Comparison of ENCODE assay signal across 1 cellular context in the genomic region with DNA sequence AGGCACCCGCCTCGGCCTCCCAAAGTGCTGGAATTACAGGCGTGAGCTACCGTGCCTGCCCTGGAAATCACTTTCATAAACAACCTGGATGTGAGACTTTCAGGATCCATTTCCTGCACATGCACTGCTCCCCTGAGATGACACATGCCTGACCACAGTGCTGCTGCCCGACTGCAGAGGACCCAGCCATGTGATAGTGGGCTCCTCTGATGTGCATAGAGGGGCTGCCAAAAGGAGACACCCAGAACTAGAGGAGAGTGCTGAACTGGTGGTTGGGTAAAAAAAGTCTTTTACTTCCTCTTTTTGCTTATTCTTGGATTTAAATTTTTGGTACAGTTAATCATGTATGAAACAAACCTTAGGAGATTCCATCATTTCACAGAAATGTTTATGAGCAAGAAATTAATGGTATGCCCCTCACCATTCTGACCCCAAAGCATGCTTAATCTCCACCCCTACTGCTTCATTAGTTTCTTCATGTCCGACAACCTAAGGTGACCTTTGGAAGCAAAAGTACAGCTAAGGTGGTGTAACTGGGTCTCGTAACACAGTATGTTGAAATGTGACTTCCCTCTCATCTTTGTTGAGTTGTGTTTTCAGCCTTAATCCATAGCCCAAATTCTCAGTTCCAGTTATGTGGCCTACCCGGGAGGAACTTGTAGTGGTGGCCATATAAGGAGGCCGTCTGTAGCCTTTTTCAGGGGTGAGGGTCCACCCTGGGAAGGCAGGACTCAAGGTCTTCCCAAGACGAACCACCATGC.
TF ChIP-seq lines count a peak whose summit lies in the region.

No MANE protein-coding gene starts in this region.

TF ChIP-seq in GM12878, 131 proteins besides CTCF, POLR2A, EP300 and RAD21 (continued from another document):
- TF ChIP-seq, protein P1, sequence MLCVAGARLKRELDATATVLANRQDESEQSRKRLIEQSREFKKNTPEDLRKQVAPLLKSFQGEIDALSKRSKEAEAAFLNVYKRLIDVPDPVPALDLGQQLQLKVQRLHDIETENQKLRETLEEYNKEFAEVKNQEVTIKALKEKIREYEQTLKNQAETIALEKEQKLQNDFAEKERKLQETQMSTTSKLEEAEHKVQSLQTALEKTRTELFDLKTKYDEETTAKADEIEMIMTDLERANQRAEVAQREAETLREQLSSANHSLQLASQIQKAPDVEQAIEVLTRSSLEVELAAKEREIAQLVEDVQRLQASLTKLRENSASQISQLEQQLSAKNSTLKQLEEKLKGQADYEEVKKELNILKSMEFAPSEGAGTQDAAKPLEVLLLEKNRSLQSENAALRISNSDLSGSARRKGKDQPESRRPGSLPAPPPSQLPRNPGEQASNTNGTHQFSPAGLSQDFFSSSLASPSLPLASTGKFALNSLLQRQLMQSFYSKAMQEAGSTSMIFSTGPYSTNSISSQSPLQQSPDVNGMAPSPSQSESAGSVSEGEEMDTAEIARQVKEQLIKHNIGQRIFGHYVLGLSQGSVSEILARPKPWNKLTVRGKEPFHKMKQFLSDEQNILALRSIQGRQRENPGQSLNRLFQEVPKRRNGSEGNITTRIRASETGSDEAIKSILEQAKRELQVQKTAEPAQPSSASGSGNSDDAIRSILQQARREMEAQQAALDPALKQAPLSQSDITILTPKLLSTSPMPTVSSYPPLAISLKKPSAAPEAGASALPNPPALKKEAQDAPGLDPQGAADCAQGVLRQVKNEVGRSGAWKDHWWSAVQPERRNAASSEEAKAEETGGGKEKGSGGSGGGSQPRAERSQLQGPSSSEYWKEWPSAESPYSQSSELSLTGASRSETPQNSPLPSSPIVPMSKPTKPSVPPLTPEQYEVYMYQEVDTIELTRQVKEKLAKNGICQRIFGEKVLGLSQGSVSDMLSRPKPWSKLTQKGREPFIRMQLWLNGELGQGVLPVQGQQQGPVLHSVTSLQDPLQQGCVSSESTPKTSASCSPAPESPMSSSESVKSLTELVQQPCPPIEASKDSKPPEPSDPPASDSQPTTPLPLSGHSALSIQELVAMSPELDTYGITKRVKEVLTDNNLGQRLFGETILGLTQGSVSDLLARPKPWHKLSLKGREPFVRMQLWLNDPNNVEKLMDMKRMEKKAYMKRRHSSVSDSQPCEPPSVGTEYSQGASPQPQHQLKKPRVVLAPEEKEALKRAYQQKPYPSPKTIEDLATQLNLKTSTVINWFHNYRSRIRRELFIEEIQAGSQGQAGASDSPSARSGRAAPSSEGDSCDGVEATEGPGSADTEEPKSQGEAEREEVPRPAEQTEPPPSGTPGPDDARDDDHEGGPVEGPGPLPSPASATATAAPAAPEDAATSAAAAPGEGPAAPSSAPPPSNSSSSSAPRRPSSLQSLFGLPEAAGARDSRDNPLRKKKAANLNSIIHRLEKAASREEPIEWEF (IDR thresholded peaks at IDR 0.05; ENCODE audit: insufficient replicate concordance, low read depth, low read length) = no peak
- no peak for TF ChIP-seq EGR1 (IDR thresholded peaks at IDR 0.05; ENCODE audit: borderline replicate concordance in 1 of 2, low read depth in 2 of 2, low read length in 2 of 2)
- no peak for TF ChIP-seq ZNF622 (IDR thresholded peaks at IDR 0.05)
- no peak for TF ChIP-seq RAD51 (IDR thresholded peaks at IDR 0.05)
- no peak for TF ChIP-seq KLF5 (IDR thresholded peaks at IDR 0.05; ENCODE audit: partially characterized antibody)
- no peak for TF ChIP-seq MYB (IDR thresholded peaks at IDR 0.05; ENCODE audit: borderline replicate concordance, low read depth, low read length)
- TF ChIP-seq STAT1 (conservative IDR thresholded peaks at IDR 0.05) = no peak
- TF ChIP-seq BHLHE40 (IDR thresholded peaks at IDR 0.05; ENCODE audit: borderline replicate concordance in 1 of 2, low read depth in 2 of 2, low read length in 1 of 2) = peak in 1 of 2 experiments; percentile 45; a peak in 1 of 4 replicates
- TF ChIP-seq, protein P2, sequence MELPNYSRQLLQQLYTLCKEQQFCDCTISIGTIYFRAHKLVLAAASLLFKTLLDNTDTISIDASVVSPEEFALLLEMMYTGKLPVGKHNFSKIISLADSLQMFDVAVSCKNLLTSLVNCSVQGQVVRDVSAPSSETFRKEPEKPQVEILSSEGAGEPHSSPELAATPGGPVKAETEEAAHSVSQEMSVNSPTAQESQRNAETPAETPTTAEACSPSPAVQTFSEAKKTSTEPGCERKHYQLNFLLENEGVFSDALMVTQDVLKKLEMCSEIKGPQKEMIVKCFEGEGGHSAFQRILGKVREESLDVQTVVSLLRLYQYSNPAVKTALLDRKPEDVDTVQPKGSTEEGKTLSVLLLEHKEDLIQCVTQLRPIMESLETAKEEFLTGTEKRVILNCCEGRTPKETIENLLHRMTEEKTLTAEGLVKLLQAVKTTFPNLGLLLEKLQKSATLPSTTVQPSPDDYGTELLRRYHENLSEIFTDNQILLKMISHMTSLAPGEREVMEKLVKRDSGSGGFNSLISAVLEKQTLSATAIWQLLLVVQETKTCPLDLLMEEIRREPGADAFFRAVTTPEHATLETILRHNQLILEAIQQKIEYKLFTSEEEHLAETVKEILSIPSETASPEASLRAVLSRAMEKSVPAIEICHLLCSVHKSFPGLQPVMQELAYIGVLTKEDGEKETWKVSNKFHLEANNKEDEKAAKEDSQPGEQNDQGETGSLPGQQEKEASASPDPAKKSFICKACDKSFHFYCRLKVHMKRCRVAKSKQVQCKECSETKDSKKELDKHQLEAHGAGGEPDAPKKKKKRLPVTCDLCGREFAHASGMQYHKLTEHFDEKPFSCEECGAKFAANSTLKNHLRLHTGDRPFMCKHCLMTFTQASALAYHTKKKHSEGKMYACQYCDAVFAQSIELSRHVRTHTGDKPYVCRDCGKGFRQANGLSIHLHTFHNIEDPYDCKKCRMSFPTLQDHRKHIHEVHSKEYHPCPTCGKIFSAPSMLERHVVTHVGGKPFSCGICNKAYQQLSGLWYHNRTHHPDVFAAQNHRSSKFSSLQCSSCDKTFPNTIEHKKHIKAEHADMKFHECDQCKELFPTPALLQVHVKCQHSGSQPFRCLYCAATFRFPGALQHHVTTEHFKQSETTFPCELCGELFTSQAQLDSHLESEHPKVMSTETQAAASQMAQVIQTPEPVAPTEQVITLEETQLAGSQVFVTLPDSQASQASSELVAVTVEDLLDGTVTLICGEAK (IDR thresholded peaks at IDR 0.05; ENCODE audit: borderline replicate concordance) = no peak
- TF ChIP-seq NFYA (IDR thresholded peaks at IDR 0.05; ENCODE audit: borderline replicate concordance, low read depth, low read length) = no peak
- peak in 1 of 2 experiments; percentile 22; a peak in 1 of 4 replicates for TF ChIP-seq IKZF2 (IDR thresholded peaks at IDR 0.05)
- TF ChIP-seq EED (IDR thresholded peaks at IDR 0.05; ENCODE audit: low read depth) = no peak
- no peak for TF ChIP-seq EZH2 (IDR thresholded peaks at IDR 0.05; ENCODE audit: borderline replicate concordance, control insufficient read depth, low read depth, low read length)
- TF ChIP-seq, protein P3, sequence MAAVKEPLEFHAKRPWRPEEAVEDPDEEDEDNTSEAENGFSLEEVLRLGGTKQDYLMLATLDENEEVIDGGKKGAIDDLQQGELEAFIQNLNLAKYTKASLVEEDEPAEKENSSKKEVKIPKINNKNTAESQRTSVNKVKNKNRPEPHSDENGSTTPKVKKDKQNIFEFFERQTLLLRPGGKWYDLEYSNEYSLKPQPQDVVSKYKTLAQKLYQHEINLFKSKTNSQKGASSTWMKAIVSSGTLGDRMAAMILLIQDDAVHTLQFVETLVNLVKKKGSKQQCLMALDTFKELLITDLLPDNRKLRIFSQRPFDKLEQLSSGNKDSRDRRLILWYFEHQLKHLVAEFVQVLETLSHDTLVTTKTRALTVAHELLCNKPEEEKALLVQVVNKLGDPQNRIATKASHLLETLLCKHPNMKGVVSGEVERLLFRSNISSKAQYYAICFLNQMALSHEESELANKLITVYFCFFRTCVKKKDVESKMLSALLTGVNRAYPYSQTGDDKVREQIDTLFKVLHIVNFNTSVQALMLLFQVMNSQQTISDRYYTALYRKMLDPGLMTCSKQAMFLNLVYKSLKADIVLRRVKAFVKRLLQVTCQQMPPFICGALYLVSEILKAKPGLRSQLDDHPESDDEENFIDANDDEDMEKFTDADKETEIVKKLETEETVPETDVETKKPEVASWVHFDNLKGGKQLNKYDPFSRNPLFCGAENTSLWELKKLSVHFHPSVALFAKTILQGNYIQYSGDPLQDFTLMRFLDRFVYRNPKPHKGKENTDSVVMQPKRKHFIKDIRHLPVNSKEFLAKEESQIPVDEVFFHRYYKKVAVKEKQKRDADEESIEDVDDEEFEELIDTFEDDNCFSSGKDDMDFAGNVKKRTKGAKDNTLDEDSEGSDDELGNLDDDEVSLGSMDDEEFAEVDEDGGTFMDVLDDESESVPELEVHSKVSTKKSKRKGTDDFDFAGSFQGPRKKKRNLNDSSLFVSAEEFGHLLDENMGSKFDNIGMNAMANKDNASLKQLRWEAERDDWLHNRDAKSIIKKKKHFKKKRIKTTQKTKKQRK (IDR thresholded peaks at IDR 0.05; ENCODE audit: low read depth, low read length) = no peak
